In the genomic region with DNA sequence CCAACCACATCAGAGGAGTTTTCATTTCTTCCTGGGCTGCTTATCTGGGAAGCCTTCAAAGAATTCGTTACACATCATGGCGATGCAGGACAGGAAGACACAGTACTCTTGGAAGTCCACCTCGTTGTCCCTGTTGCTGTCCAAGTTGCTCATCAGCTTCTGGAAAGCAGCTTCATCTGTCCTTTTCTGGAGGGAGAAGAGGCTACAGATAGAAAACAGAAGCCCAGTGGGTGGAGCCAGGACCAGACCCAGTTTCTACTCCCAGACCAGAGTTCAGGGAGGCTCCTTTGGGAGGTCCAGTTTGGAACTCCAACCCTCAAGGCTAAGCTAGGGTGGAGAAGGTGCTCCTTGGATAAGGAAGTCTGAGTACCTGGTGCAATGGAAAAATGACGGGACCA, we compare ENCODE assay signal across 13 cellular contexts. TPM values are rescaled to one million over a fixed set of nuclear protein-coding genes. Genes with fewer than 3 reads are reported as not detected.
DNase-seq lines count a peak whose midpoint lies in the region; ATAC-seq and TF ChIP-seq lines count a peak whose summit lies in the region.
"Had no signal": no experiment of that assay in that cellular context is flagged by ENCODE, and none has a peak within 500 bp of the region (broad histone marks: within the 10 kb centered on the region; RNA-seq: fewer than 3 reads in every experiment).

No MANE protein-coding gene starts in this region.

- no peaks in the 10 kb centered on the region for H3K9me3 ChIP-seq in naive thymus-derived CD4-positive, alpha-beta T cell (ENCODE audit: control insufficient read depth in 2 of 3, low read length in 3 of 3)
- no peaks in the 10 kb centered on the region for H3K9me3 ChIP-seq in right lobe of liver
- H3K9me3 ChIP-seq: BE2C had no signal

- no peaks in the 10 kb centered on the region for H3K36me3 Mint-ChIP-seq in activated naive CD4-positive, alpha-beta T cell treated with anti-CD3 and anti-CD28 coated beads for 36 hours (ENCODE audit: low read depth)
- peaks cover 8 to 44% (median 15%) of the 10 kb centered on the region in 5 donors for H3K36me3 Mint-ChIP-seq in naive thymus-derived CD4-positive, alpha-beta T cell
- H3K36me3 Mint-ChIP-seq in type B pancreatic cell, result no peaks in the 10 kb centered on the region

- intact Hi-C loops in activated naive CD4-positive, alpha-beta T cell treated with anti-CD3 and anti-CD28 coated beads for 36 hours (cut with micrococcal nuclease), result no loop called here
- intact Hi-C loops in naive thymus-derived CD4-positive, alpha-beta T cell (cut with micrococcal nuclease), result loop anchor here (2.0 kb wide), 1 partner anchor 89 kb away; no protein-coding TSS in a partner anchor
- intact Hi-C loops in right lobe of liver (cut with DNase I), result no loop called here

- peak overlapping the region; percentile 71 for H3K4me3 Mint-ChIP-seq in activated naive CD4-positive, alpha-beta T cell treated with anti-CD3 and anti-CD28 coated beads for 36 hours
- peak overlapping the region; percentile 85 to 97 (median 88) for H3K4me3 Mint-ChIP-seq in naive thymus-derived CD4-positive, alpha-beta T cell
- H3K4me3 Mint-ChIP-seq in type B pancreatic cell, result peak overlapping the region; percentile 88

- POLR2A ChIA-PET in naive thymus-derived CD4-positive, alpha-beta T cell (lab: Charles Lee), result interaction anchor here (0.5 to 9.5 kb wide), 11 partner anchors 9 to 1197 kb away, joined by 3 to 268 read pairs (median 4); partner anchors contain the start of genes CHTOP and S100A6

- no peaks in the 10 kb centered on the region for H3K9me3 Mint-ChIP-seq in activated naive CD4-positive, alpha-beta T cell treated with anti-CD3 and anti-CD28 coated beads for 36 hours
- no peaks in the 10 kb centered on the region for H3K9me3 Mint-ChIP-seq in naive thymus-derived CD4-positive, alpha-beta T cell
- H3K9me3 Mint-ChIP-seq in type B pancreatic cell, result no peaks in the 10 kb centered on the region

- CTCF ChIA-PET in activated naive CD4-positive, alpha-beta T cell treated with anti-CD3 and anti-CD28 coated beads for 36 hours (lab: Charles Lee), result interaction anchor here (0.9 to 5.0 kb wide), 5 partner anchors 9 to 24 kb away, joined by 4 to 47 read pairs (median 14); partner anchors contain the start of gene S100A6
- CTCF ChIA-PET in naive thymus-derived CD4-positive, alpha-beta T cell (lab: Charles Lee), result interaction anchor here (0.7 to 4.9 kb wide), 4 partner anchors 10 to 33 kb away, joined by 3 to 97 read pairs (median 19); partner anchors contain the start of gene S100A6

- no peak for TF ChIP-seq POLR2A in right lobe of liver (IDR thresholded peaks at IDR 0.05)

- no peak for DNase-seq in activated naive CD4-positive, alpha-beta T cell treated with anti-CD3 and anti-CD28 coated beads for 36 hours
- no peak for DNase-seq in activated naive CD4-positive, alpha-beta T cell treated with anti-CD3 and anti-CD28 coated beads, Interleukin-2, amount 50 U/mL, for 16 hours
- DNase-seq in naive thymus-derived CD4-positive, alpha-beta T cell, result no peak
- DNase-seq in type B pancreatic cell (ENCODE audit: extremely low spot score, unreplicated experiment) (no peak), right lobe of liver (no peak)
- DNase-seq: BE2C, NCI-H1417, retina had no signal

- TF ChIP-seq CTCF in type B pancreatic cell (conservative IDR thresholded peaks at IDR 0.05) (no peak), right lobe of liver (IDR thresholded peaks at IDR 0.05) (no peak)

- H3K27ac Mint-ChIP-seq in activated naive CD4-positive, alpha-beta T cell treated with anti-CD3 and anti-CD28 coated beads for 36 hours, result peak overlapping the region; percentile 93
- peak overlapping the region; percentile 93 to 99 (median 98) for H3K27ac Mint-ChIP-seq in naive thymus-derived CD4-positive, alpha-beta T cell
- peak overlapping the region; percentile 99 for H3K27ac Mint-ChIP-seq in type B pancreatic cell

- H3K4me1 Mint-ChIP-seq in activated naive CD4-positive, alpha-beta T cell treated with anti-CD3 and anti-CD28 coated beads for 36 hours (ENCODE audit: low read depth), result peaks cover 83% of the 10 kb centered on the region
- H3K4me1 Mint-ChIP-seq in naive thymus-derived CD4-positive, alpha-beta T cell, result peaks cover 73 to 93% (median 82%) of the 10 kb centered on the region in 7 donors
- H3K4me1 Mint-ChIP-seq in type B pancreatic cell (ENCODE audit: unreplicated experiment), result peaks cover 53% of the 10 kb centered on the region

- peak overlapping the region; percentile 19 for H3K27ac ChIP-seq in adipose tissue (ENCODE audit: low read depth, low read length)
- peak overlapping the region; percentile 79 for H3K27ac ChIP-seq in naive thymus-derived CD4-positive, alpha-beta T cell (ENCODE audit: low read depth, low read length)
- no peak overlapping the region for H3K27ac ChIP-seq in right lobe of liver

- ATAC-seq in naive thymus-derived CD4-positive, alpha-beta T cell, result no peak
- no peak for ATAC-seq in GM21528 (IDR thresholded peaks at IDR 0.05; ENCODE audit: low FRiP score, unreplicated experiment)
- no peak for ATAC-seq in HG03159 (IDR thresholded peaks at IDR 0.05; ENCODE audit: unreplicated experiment)
- ATAC-seq in right lobe of liver, result no peak
- ATAC-seq: esophagus mucosa had no signal

- no peaks in the 10 kb centered on the region for H3K27me3 ChIP-seq in naive thymus-derived CD4-positive, alpha-beta T cell (ENCODE audit: control insufficient read depth in 2 of 2, insufficient read depth in 2 of 2, low read length in 2 of 2)
- H3K27me3 ChIP-seq in right lobe of liver, result no peaks in the 10 kb centered on the region
- H3K27me3 ChIP-seq: BE2C had no signal

- H3K4me3 ChIP-seq in naive thymus-derived CD4-positive, alpha-beta T cell (ENCODE audit: low read length), result peak overlapping the region; percentile 69
- H3K4me3 ChIP-seq in right lobe of liver, result no peak overlapping the region

- WGBS in adipose tissue, 3 donors, result 63 to 80% (median 74%) methylated on average over 4 of the region's 4 CpGs
- 89% methylated on average over 4 of the region's 4 CpGs for WGBS in right lobe of liver (ENCODE audit: insufficient coverage, low coverage, low lambda C conversion rate, missing lambda C conversion rate)

- H3K36me3 ChIP-seq in naive thymus-derived CD4-positive, alpha-beta T cell (ENCODE audit: control insufficient read depth in 2 of 3, insufficient read depth in 3 of 3, low read length in 3 of 3), result peaks cover 0 to 15% (median 11%) of the 10 kb centered on the region in 3 experiments
- no peaks in the 10 kb centered on the region for H3K36me3 ChIP-seq in right lobe of liver
- H3K36me3 ChIP-seq: BE2C had no signal

- H3K4me1 ChIP-seq in naive thymus-derived CD4-positive, alpha-beta T cell (ENCODE audit: control insufficient read depth in 2 of 2, insufficient read depth in 2 of 2, low read length in 2 of 2), result peaks cover 63 to 79% of the 10 kb centered on the region in 2 donors
- no peaks in the 10 kb centered on the region for H3K4me1 ChIP-seq in right lobe of liver

- no peaks in the 10 kb centered on the region for H3K27me3 Mint-ChIP-seq in activated naive CD4-positive, alpha-beta T cell treated with anti-CD3 and anti-CD28 coated beads for 36 hours (ENCODE audit: low read depth)
- H3K27me3 Mint-ChIP-seq in naive thymus-derived CD4-positive, alpha-beta T cell, result no peaks in the 10 kb centered on the region
- H3K27me3 Mint-ChIP-seq in type B pancreatic cell, result no peaks in the 10 kb centered on the region

RNA-seq across cellular contexts. Expression of gene S100A4, which starts 1.9 kb away (rescaled TPM):
- 10 to 100 TPM; 36.5 to 37.9 TPM for total RNA-seq in activated naive CD4-positive, alpha-beta T cell treated with anti-CD3 and anti-CD28 coated beads for 36 hours
- 1,000 to 10,000 TPM in 1 of 3 donors, 100 to 1,000 TPM in 1, 10 to 100 TPM in 1; 46.0 to 3,087 (median 447) TPM for polyA plus RNA-seq in adipose tissue
- total RNA-seq in naive thymus-derived CD4-positive, alpha-beta T cell, result 100 to 1,000 TPM in 3 of 5 experiments, 10 to 100 TPM in 2; 54.0 to 766 (median 204) TPM
- polyA plus RNA-seq in naive thymus-derived CD4-positive, alpha-beta T cell, result 100 to 1,000 TPM; 259 to 359 TPM
- total RNA-seq in type B pancreatic cell (ENCODE audit: low replicate concordance) (61.0 and 200 TPM in 2 replicates), right lobe of liver (10 to 100 TPM in 4 of 6 experiments, 1 to 10 TPM in 2; 7.6 to 21.6 (median 14.0) TPM)

RNA-seq across cellular contexts. Expression of gene S100A5, which starts 3.0 kb away (rescaled TPM):
- total RNA-seq in activated naive CD4-positive, alpha-beta T cell treated with anti-CD3 and anti-CD28 coated beads for 36 hours, result under 1 TPM; 0.89 to 0.93 TPM
- polyA plus RNA-seq in adipose tissue, result under 1 TPM in 1 of 3 donors, not detected in 2; 0.90 TPM
- 1 to 10 TPM in 2 of 5 experiments, under 1 TPM in 1, not detected in 2; 0.78 to 2.0 (median 1.2) TPM for total RNA-seq in naive thymus-derived CD4-positive, alpha-beta T cell
- 1 to 10 TPM in 1 of 2 donors, under 1 TPM in 1; 0.91 to 1.5 TPM for polyA plus RNA-seq in naive thymus-derived CD4-positive, alpha-beta T cell
- total RNA-seq in type B pancreatic cell (ENCODE audit: low replicate concordance), result 0.62 TPM in 1 of 2 replicates, not detected in the other
- not detected for total RNA-seq in right lobe of liver
- total RNA-seq: esophagus mucosa, left colon had no signal

RNA-seq across cellular contexts. Expression of gene S100A3, which starts 5.3 kb away (rescaled TPM):
- not detected for total RNA-seq in activated naive CD4-positive, alpha-beta T cell treated with anti-CD3 and anti-CD28 coated beads for 36 hours
- polyA plus RNA-seq in adipose tissue, result 1 to 10 TPM in 2 of 3 donors, under 1 TPM in 1; 0.37 to 7.2 (median 7.0) TPM
- total RNA-seq in naive thymus-derived CD4-positive, alpha-beta T cell, result not detected
- not detected for polyA plus RNA-seq in naive thymus-derived CD4-positive, alpha-beta T cell
- total RNA-seq in type B pancreatic cell (ENCODE audit: low replicate concordance), result 1.4 and 2.8 TPM in 2 replicates
- total RNA-seq in right lobe of liver, result under 1 TPM in 1 of 6 experiments, not detected in 5; 0.29 TPM
- total RNA-seq: left colon had no signal

RNA-seq across cellular contexts. Expression of gene S100A6, which starts 7.9 kb away (rescaled TPM):
- total RNA-seq in activated naive CD4-positive, alpha-beta T cell treated with anti-CD3 and anti-CD28 coated beads for 36 hours, result 100 to 1,000 TPM; 200 to 204 TPM
- 1,000 to 10,000 TPM in 2 of 3 donors, 100 to 1,000 TPM in 1; 125 to 3,055 (median 1,599) TPM for polyA plus RNA-seq in adipose tissue
- total RNA-seq in naive thymus-derived CD4-positive, alpha-beta T cell, result 100 to 1,000 TPM; 178 to 433 (median 201) TPM
- 100 to 1,000 TPM; 424 to 568 TPM for polyA plus RNA-seq in naive thymus-derived CD4-positive, alpha-beta T cell
- total RNA-seq in type B pancreatic cell (ENCODE audit: low replicate concordance) (21.9 and 1,154 TPM in 2 replicates), right lobe of liver (10 to 100 TPM in 5 of 6 experiments, 1 to 10 TPM in 1; 6.6 to 24.0 (median 12.0) TPM)

RNA-seq across cellular contexts. Expression of gene S100A2, which starts 21.9 kb away (rescaled TPM):
- under 1 TPM; 0.74 to 0.77 TPM for total RNA-seq in activated naive CD4-positive, alpha-beta T cell treated with anti-CD3 and anti-CD28 coated beads for 36 hours
- polyA plus RNA-seq in adipose tissue, result 1 to 10 TPM in 2 of 3 donors, under 1 TPM in 1; 0.52 to 4.4 (median 2.1) TPM
- 1 to 10 TPM in 1 of 5 experiments, not detected in 4; 1.1 TPM for total RNA-seq in naive thymus-derived CD4-positive, alpha-beta T cell
- not detected for polyA plus RNA-seq in naive thymus-derived CD4-positive, alpha-beta T cell
- total RNA-seq in type B pancreatic cell (ENCODE audit: low replicate concordance) (0.75 and 2.4 TPM in 2 replicates), right lobe of liver (not detected)

Comparison
In these comparisons a context has a peak if more than half of its experiments do, and no peak if none do; other contexts are left out.
1. H3K27ac ChIP-seq: peak in adipose tissue (single experiment) and naive thymus-derived CD4-positive, alpha-beta T cell (single experiment); none in right lobe of liver (0 of 3).
2. intact Hi-C loops: an anchor here in naive thymus-derived CD4-positive, alpha-beta T cell (2.0 kb wide); none called in activated naive CD4-positive, alpha-beta T cell treated with anti-CD3 and anti-CD28 coated beads for 36 hours and right lobe of liver.
3. Peak in every context shown above with its lines, with median percentiles within 50 percentile points of each other: H3K27ac Mint-ChIP-seq and H3K4me3 Mint-ChIP-seq.